ENCODE assay signal across 11 cellular contexts in the genomic region with DNA sequence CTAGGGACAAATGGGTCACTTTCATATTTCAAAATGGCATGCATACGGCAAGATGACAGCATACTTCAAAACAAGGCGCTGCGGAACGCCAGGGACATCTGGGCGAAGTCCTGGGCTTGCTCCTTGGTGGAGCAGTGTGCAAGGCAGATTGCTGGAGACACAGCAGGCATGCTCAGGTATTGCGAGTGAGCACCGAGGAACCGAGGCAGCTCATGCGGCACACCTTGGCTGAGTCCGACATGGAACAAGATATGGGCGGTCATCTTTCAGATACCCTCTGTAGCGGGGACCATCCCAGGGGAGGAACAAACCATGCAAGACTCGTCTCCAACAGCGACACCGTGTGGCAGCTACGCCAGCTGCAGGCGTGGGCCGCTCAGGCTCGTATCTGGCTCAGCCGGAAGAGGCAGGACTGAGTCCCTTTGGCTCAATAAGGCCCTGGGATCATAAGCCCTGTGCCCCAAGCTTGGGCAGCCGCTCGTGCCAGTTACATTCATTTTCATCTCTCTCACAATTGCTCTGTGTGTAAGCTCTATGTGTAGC.
DNase-seq lines count a peak whose midpoint lies in the region; ATAC-seq and TF ChIP-seq lines count a peak whose summit lies in the region.
"Had no signal": no experiment of that assay in that cellular context is flagged by ENCODE, and none has a peak within 500 bp of the region (broad histone marks: within the 10 kb centered on the region; RNA-seq: fewer than 3 reads in every experiment).

No MANE protein-coding gene starts in this region.

- H3K4me3 ChIP-seq in BE2C (ENCODE audit: low read depth, low read length) (no peak overlapping the region), GM06990 (replicated peaks; ENCODE audit: low read depth, low read length) (no peak overlapping the region), WERI-Rb-1 (ENCODE audit: low read depth, low read length) (no peak overlapping the region), iPS DF 6.9 (ENCODE audit: low read length) (no peak overlapping the region), spleen (no peak overlapping the region)

- H3K27ac ChIP-seq in WERI-Rb-1 (no peak overlapping the region), iPS DF 6.9 (ENCODE audit: low read length) (no peak overlapping the region), spleen (no peak overlapping the region)

- no peak for ATAC-seq in GM21786 (IDR thresholded peaks at IDR 0.05; ENCODE audit: unreplicated experiment)
- ATAC-seq: activated T-helper 17 cell treated with anti-CD3 and anti-CD28 coated beads, Interleukin-2, amount 50 U/mL, for 72 hours; left cardiac atrium had no signal

- H3K4me1 ChIP-seq in BE2C (no peaks in the 10 kb centered on the region), iPS DF 6.9 (ENCODE audit: control insufficient read depth, insufficient read depth, low read length) (no peaks in the 10 kb centered on the region), spleen (no peaks in the 10 kb centered on the region)

- TF ChIP-seq CTCF in BE2C (IDR thresholded peaks at IDR 0.05; ENCODE audit: low read depth, low read length) (peak; percentile 32; the same call in 1 of the 2 replicates), GM06990 (IDR thresholded peaks at IDR 0.05; ENCODE audit: insufficient read depth, low read length, poor library complexity, severe bottlenecking) (peak; percentile 39), WERI-Rb-1 (IDR thresholded peaks at IDR 0.05; ENCODE audit: low read depth, low read length) (peak; percentile 56), spleen (IDR thresholded peaks at IDR 0.05 in 8 of 11, conservative IDR thresholded peaks at IDR 0.05 in 3 of 11) (no peak)

- H3K27me3 ChIP-seq in BE2C = no peaks in the 10 kb centered on the region; the same call in 1 of the 2 replicates
- H3K27me3 ChIP-seq in GM06990 (replicated peaks; ENCODE audit: control insufficient read depth, insufficient read depth, low read length) = no peaks in the 10 kb centered on the region; the same call in 1 of the 2 replicates
- H3K27me3 ChIP-seq in WERI-Rb-1 (ENCODE audit: insufficient read depth, low read depth, severe bottlenecking) = no peaks in the 10 kb centered on the region
- no peaks in the 10 kb centered on the region for H3K27me3 ChIP-seq in iPS DF 6.9 (ENCODE audit: control insufficient read depth, insufficient read depth, low read length)
- peaks cover 0 to 4% (median 0%) of the 10 kb centered on the region in 7 donors for H3K27me3 ChIP-seq in spleen (replicated peaks in 1 of 7)

- H3K36me3 ChIP-seq in BE2C = no peaks in the 10 kb centered on the region
- H3K36me3 ChIP-seq in GM06990 (ENCODE audit: control insufficient read depth, insufficient read depth, low read length) = no peaks in the 10 kb centered on the region
- H3K36me3 ChIP-seq in WERI-Rb-1 = no peaks in the 10 kb centered on the region
- H3K36me3 ChIP-seq in iPS DF 6.9 (ENCODE audit: control insufficient read depth, insufficient read depth, low read length) = no peaks in the 10 kb centered on the region
- H3K36me3 ChIP-seq in spleen = no peaks in the 10 kb centered on the region

- H3K9me3 ChIP-seq in BE2C (no peaks in the 10 kb centered on the region; the same call in 1 of the 2 replicates), WERI-Rb-1 (ENCODE audit: severe bottlenecking) (no peaks in the 10 kb centered on the region), iPS DF 6.9 (ENCODE audit: control insufficient read depth, insufficient read depth, low read length) (no peaks in the 10 kb centered on the region), spleen (peaks cover 0 to 9% (median 7%) of the 10 kb centered on the region in 8 donors)

- no CpG with 5 or more reads among the region's 22 CpGs for WGBS in iPS DF 6.9 (ENCODE audit: insufficient coverage, insufficient read length)
- WGBS in spleen, 5 donors = 89 to 92% (median 90%) methylated on average over 20 to 22 of the region's 22 CpGs

- DNase-seq in BE2C (peak; percentile 29), GM06990 (ENCODE audit: extremely low read depth, insufficient read length) (no peak), WERI-Rb-1 (peak; percentile 24), iPS DF 6.9 (ENCODE audit: low read depth, low spot score) (peak; percentile 68), spleen (no peak), head of caudate nucleus (no peak), NCI-H1417 (lab: John Stamatoyannopoulos, UW) (no peak)
- DNase-seq: left cardiac atrium, NCI-H446 treated with DMSO at 0.1 percent for 48 hours had no signal

- no peak for TF ChIP-seq POLR2A in spleen (IDR thresholded peaks at IDR 0.05)

- intact Hi-C loops in spleen (cut with DNase I; ENCODE audit: low total_unique reads) = no loop called here
- intact Hi-C loops in head of caudate nucleus (cut with DNase I) = no loop called here

Comparison
In these comparisons a context has a peak if more than half of its experiments do, and no peak if none do; other contexts are left out.
1. DNase-seq: peak in BE2C (single experiment), WERI-Rb-1 (single experiment) and iPS DF 6.9 (single experiment); none in GM06990 (single experiment), spleen (single experiment), head of caudate nucleus (0 of 42) and NCI-H1417 (0 of 3).
2. CTCF ChIP-seq: peak in BE2C (single experiment), GM06990 (single experiment) and WERI-Rb-1 (single experiment); none in spleen (0 of 11).